1 cellular context compared by ENCODE assay signal in genomic region chr13:113148940-113149503, GRCh38.
TF ChIP-seq lines count a peak whose summit lies in the region.

No MANE protein-coding gene starts in this region.

TF ChIP-seq in H1, 55 proteins besides CTCF, POLR2A, EP300 and RAD21:
- TF ChIP-seq TEAD4 (IDR thresholded peaks at IDR 0.05; ENCODE audit: low read depth, low read length) (no peak), HDAC2 (IDR thresholded peaks at IDR 0.05; ENCODE audit: borderline replicate concordance in 1 of 2, low read depth in 2 of 2, low read length in 2 of 2) (no peak), SP1 (IDR thresholded peaks at IDR 0.05; ENCODE audit: low read depth, low read length) (no peak), SIRT6 (IDR thresholded peaks at IDR 0.05; ENCODE audit: low read length) (no peak), RXRA (IDR thresholded peaks at IDR 0.05; ENCODE audit: insufficient read depth, low read depth, low read length) (no peak), SAP30 (IDR thresholded peaks at IDR 0.05; ENCODE audit: insufficient read depth, insufficient replicate concordance, low read length) (no peak), CEBPB (IDR thresholded peaks at IDR 0.05; ENCODE audit: low read depth, low read length) (no peak), SUZ12 (IDR thresholded peaks at IDR 0.05; ENCODE audit: low read length) (no peak)
